In genomic region chr3:122816587-122816986, GRCh38 we compare ENCODE assay signal across 1 cellular context.
TF ChIP-seq lines count a peak whose summit lies in the region.

No MANE protein-coding gene starts in this region.

TF ChIP-seq in HepG2, 621 proteins besides CTCF, POLR2A, EP300 and RAD21 (continued from another document):
- no peak for TF ChIP-seq CCDC6 (CRISPR knock-in tag; IDR thresholded peaks at IDR 0.05)
- no peak for TF ChIP-seq ZNF672 (CRISPR knock-in tag; IDR thresholded peaks at IDR 0.05)
- TF ChIP-seq, protein P1, sequence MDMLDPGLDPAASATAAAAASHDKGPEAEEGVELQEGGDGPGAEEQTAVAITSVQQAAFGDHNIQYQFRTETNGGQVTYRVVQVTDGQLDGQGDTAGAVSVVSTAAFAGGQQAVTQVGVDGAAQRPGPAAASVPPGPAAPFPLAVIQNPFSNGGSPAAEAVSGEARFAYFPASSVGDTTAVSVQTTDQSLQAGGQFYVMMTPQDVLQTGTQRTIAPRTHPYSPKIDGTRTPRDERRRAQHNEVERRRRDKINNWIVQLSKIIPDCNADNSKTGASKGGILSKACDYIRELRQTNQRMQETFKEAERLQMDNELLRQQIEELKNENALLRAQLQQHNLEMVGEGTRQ (IDR thresholded peaks at IDR 0.05; ENCODE audit: low read depth, low read length), result no peak
- TF ChIP-seq, protein P1 (CRISPR knock-in tag; IDR thresholded peaks at IDR 0.05; ENCODE audit: borderline replicate concordance), result no peak
- no peak for TF ChIP-seq ZNF30 (CRISPR knock-in tag; IDR thresholded peaks at IDR 0.05)
- TF ChIP-seq, protein P2, sequence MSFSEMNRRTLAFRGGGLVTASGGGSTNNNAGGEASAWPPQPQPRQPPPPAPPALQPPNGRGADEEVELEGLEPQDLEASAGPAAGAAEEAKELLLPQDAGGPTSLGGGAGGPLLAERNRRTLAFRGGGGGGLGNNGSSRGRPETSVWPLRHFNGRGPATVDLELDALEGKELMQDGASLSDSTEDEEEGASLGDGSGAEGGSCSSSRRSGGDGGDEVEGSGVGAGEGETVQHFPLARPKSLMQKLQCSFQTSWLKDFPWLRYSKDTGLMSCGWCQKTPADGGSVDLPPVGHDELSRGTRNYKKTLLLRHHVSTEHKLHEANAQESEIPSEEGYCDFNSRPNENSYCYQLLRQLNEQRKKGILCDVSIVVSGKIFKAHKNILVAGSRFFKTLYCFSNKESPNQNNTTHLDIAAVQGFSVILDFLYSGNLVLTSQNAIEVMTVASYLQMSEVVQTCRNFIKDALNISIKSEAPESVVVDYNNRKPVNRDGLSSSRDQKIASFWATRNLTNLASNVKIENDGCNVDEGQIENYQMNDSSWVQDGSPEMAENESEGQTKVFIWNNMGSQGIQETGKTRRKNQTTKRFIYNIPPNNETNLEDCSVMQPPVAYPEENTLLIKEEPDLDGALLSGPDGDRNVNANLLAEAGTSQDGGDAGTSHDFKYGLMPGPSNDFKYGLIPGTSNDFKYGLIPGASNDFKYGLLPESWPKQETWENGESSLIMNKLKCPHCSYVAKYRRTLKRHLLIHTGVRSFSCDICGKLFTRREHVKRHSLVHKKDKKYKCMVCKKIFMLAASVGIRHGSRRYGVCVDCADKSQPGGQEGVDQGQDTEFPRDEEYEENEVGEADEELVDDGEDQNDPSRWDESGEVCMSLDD (CRISPR knock-in tag; IDR thresholded peaks at IDR 0.05; ENCODE audit: borderline replicate concordance), result no peak
- peak; percentile 46 for TF ChIP-seq ZMYM4 (CRISPR knock-in tag; IDR thresholded peaks at IDR 0.05)
- TF ChIP-seq MXI1 (IDR thresholded peaks at IDR 0.05; ENCODE audit: borderline replicate concordance, low read depth, low read length), result no peak
- TF ChIP-seq HDAC1 (CRISPR knock-in tag; IDR thresholded peaks at IDR 0.05), result 0 out of 2 replicates have a peak, but pooled peaks have one; percentile 17
- no peak for TF ChIP-seq NR2F1 (CRISPR knock-in tag; IDR thresholded peaks at IDR 0.05)
- TF ChIP-seq RBM22 (optimal IDR thresholded peaks at IDR 0.05; ENCODE audit: low read length), result no peak
- TF ChIP-seq, protein P3, sequence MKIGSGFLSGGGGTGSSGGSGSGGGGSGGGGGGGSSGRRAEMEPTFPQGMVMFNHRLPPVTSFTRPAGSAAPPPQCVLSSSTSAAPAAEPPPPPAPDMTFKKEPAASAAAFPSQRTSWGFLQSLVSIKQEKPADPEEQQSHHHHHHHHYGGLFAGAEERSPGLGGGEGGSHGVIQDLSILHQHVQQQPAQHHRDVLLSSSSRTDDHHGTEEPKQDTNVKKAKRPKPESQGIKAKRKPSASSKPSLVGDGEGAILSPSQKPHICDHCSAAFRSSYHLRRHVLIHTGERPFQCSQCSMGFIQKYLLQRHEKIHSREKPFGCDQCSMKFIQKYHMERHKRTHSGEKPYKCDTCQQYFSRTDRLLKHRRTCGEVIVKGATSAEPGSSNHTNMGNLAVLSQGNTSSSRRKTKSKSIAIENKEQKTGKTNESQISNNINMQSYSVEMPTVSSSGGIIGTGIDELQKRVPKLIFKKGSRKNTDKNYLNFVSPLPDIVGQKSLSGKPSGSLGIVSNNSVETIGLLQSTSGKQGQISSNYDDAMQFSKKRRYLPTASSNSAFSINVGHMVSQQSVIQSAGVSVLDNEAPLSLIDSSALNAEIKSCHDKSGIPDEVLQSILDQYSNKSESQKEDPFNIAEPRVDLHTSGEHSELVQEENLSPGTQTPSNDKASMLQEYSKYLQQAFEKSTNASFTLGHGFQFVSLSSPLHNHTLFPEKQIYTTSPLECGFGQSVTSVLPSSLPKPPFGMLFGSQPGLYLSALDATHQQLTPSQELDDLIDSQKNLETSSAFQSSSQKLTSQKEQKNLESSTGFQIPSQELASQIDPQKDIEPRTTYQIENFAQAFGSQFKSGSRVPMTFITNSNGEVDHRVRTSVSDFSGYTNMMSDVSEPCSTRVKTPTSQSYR (CRISPR knock-in tag; IDR thresholded peaks at IDR 0.05; ENCODE audit: borderline replicate concordance), result no peak
- no peak for TF ChIP-seq ZNF350 (CRISPR knock-in tag; IDR thresholded peaks at IDR 0.05; ENCODE audit: borderline replicate concordance, low read depth)
- TF ChIP-seq FOXA3 (CRISPR knock-in tag; IDR thresholded peaks at IDR 0.05), result peak; percentile 40; the same call in 1 of the 2 replicates
- TF ChIP-seq, protein P4, sequence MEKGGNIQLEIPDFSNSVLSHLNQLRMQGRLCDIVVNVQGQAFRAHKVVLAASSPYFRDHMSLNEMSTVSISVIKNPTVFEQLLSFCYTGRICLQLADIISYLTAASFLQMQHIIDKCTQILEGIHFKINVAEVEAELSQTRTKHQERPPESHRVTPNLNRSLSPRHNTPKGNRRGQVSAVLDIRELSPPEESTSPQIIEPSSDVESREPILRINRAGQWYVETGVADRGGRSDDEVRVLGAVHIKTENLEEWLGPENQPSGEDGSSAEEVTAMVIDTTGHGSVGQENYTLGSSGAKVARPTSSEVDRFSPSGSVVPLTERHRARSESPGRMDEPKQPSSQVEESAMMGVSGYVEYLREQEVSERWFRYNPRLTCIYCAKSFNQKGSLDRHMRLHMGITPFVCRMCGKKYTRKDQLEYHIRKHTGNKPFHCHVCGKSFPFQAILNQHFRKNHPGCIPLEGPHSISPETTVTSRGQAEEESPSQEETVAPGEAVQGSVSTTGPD (CRISPR knock-in tag; IDR thresholded peaks at IDR 0.05), result no peak
- TF ChIP-seq IKZF1 (IDR thresholded peaks at IDR 0.05), result no peak
- no peak for TF ChIP-seq ONECUT2 (CRISPR knock-in tag; IDR thresholded peaks at IDR 0.05)
- TF ChIP-seq NFATC3 (CRISPR knock-in tag; IDR thresholded peaks at IDR 0.05), result no peak
- TF ChIP-seq ZBTB34 (CRISPR knock-in tag; IDR thresholded peaks at IDR 0.05), result no peak
- TF ChIP-seq ZNF660 (CRISPR knock-in tag; IDR thresholded peaks at IDR 0.05; ENCODE audit: borderline replicate concordance, low read depth), result no peak
- TF ChIP-seq RORA (CRISPR knock-in tag; IDR thresholded peaks at IDR 0.05), result no peak
- TF ChIP-seq, protein P5, sequence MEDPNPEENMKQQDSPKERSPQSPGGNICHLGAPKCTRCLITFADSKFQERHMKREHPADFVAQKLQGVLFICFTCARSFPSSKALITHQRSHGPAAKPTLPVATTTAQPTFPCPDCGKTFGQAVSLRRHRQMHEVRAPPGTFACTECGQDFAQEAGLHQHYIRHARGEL (CRISPR knock-in tag; IDR thresholded peaks at IDR 0.05), result no peak
- 0 out of 2 replicates have a peak, but pooled peaks have one; percentile 21 for TF ChIP-seq HOMEZ (CRISPR knock-in tag; IDR thresholded peaks at IDR 0.05; ENCODE audit: low read depth)
